8 cellular contexts compared by ENCODE assay signal in the genomic region with DNA sequence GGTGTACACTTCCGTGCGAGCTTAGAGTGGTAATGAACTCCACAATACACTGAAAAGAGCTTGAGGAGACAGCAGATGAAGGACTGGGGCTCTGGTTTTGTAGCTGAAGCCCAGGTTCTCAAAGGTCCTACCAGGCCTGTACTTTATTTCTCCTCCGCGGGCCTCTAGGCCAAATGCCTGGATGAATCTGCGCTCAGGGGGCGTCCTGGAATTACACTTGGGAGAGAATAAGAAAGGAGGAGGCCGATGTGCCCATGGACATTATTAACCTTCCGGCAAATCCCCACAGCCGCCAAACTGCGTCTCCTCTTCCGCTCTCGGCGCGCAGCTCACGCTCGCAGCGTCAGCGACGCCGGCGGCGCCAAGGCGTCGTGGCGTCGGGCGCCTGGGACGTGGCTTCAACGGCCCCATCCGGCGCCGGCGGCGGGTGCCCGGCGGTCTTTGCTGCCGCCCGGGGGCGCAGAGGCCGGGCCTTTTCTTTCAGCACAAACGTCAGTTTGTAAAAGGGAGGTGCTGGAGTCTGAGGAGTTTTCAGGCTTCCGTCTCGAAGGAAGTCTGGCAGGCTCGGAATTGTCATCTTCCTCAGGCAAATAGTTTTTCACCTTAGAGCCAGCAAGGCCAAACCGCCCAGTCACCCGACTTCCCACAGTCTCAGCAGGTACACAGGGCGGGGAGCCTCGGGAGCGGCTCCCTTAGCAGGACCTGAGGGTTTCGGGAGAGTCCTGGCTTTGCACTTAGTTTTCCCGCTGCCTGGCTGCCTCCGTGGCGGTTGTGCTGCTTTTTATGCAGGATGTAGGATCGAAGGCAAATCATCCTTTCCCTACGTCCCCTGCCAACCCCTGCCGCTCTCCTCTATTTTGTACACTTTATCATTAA. TPM values are rescaled to one million over a fixed set of nuclear protein-coding genes. Genes with fewer than 3 reads are reported as not detected.
DNase-seq lines count a peak whose midpoint lies in the region; ATAC-seq, FAIRE-seq and TF ChIP-seq lines count a peak whose summit lies in the region.

A gene (plus strand): TSS at position 401 of the 876 bp plus-strand sequence. CDS start 5,503 bp downstream, outside the sequence.

- POLR2A ChIA-PET in AG04449 (lab: Yijun Ruan, JAX) = interaction anchor here (0.6 to 1.2 kb wide), 4 partner anchors 9 to 68 kb away, joined by 3 to 7 read pairs (median 4); no protein-coding TSS in a partner anchor

- CTCF ChIA-PET in AG04449 (lab: Yijun Ruan, JAX) = interaction anchor here (0.7 to 2.3 kb wide), 7 partner anchors 8 to 563 kb away, joined by 3 to 15 read pairs (median 3); no protein-coding TSS in a partner anchor

- DNase-seq in AG04449 (ENCODE audit: low read depth, low spot score) (peak; percentile 14), NCI-H2171 treated with DMSO at 0.1 percent for 48 hours (lab: John Stamatoyannopoulos, UW) (peak; percentile 71), WERI-Rb-1 (peak; percentile 61), bronchial epithelial cell (ENCODE audit: low read depth) (peak; percentile 77), inferior parietal cortex (ENCODE audit: extremely low spot score) (peak; percentile 87), spleen (peak; percentile 97)

- intact Hi-C loops in spleen (cut with DNase I; ENCODE audit: low total_unique reads) = no loop called here

- H3K27ac ChIP-seq in WERI-Rb-1 (peak within 1 kb of the TSS; percentile 89), spleen (peak within 1 kb of the TSS; percentile 95 to 98 (median 97))

- H3K9me3 ChIP-seq in WERI-Rb-1 (ENCODE audit: severe bottlenecking) (no peaks in the 10 kb centered on the region), spleen (no peaks in the 10 kb centered on the region)

- H3K4me1 ChIP-seq in spleen = peaks cover 0 to 23% (median 15%) of the 10 kb centered on the region in 6 donors

- peak in 2 of 3 donors; percentile 47 to 69 for TF ChIP-seq POLR2A in spleen (IDR thresholded peaks at IDR 0.05)

- TF ChIP-seq CTCF in AG04449 (IDR thresholded peaks at IDR 0.05; ENCODE audit: insufficient read depth, low read length, missing control alignments) = peak; percentile 67
- TF ChIP-seq CTCF in WERI-Rb-1 (IDR thresholded peaks at IDR 0.05; ENCODE audit: low read depth, low read length) = no peak
- peak; percentile 31 for TF ChIP-seq CTCF in bronchial epithelial cell (IDR thresholded peaks at IDR 0.05; ENCODE audit: insufficient read depth, low read length, severe bottlenecking)
- TF ChIP-seq CTCF in spleen (IDR thresholded peaks at IDR 0.05 in 8 of 11, conservative IDR thresholded peaks at IDR 0.05 in 3 of 11) = peak in 9 of 11 experiments; percentile 30 to 77 (median 60)

- H3K27me3 ChIP-seq in WERI-Rb-1 (ENCODE audit: insufficient read depth, low read depth, severe bottlenecking) (no peaks in the 10 kb centered on the region), bronchial epithelial cell (ENCODE audit: control insufficient read depth, insufficient read depth, low read length) (no peaks in the 10 kb centered on the region), spleen (replicated peaks in 1 of 7) (peaks cover 0 to 2% (median 0%) of the 10 kb centered on the region in 7 donors)

- WGBS in spleen, 5 donors = 0 to 1% (median 1%) methylated on average over 26 to 56 of the region's 56 CpGs

- FAIRE-seq in bronchial epithelial cell (lab: Jason Lieb, UNC) = no peak

- peak; percentile 98 for ATAC-seq in GM18868 (IDR thresholded peaks at IDR 0.05; ENCODE audit: unreplicated experiment)
- ATAC-seq in HG03108 (IDR thresholded peaks at IDR 0.05; ENCODE audit: unreplicated experiment) = peak; percentile 97

- H3K36me3 ChIP-seq in WERI-Rb-1 (no peaks in the 10 kb centered on the region), bronchial epithelial cell (ENCODE audit: control insufficient read depth, insufficient read depth, low read length) (no peaks in the 10 kb centered on the region), spleen (no peaks in the 10 kb centered on the region)

- H3K4me3 ChIP-seq in AG04449 (ENCODE audit: low read depth, low read length) (peak within 1 kb of the TSS; percentile 83), WERI-Rb-1 (ENCODE audit: low read depth, low read length) (peak within 1 kb of the TSS; percentile 70), bronchial epithelial cell (ENCODE audit: low read depth, low read length) (peak within 1 kb of the TSS; percentile 47), spleen (peak within 1 kb of the TSS; percentile 51 to 83 (median 66))

RNA-seq across cellular contexts. Expression of the gene that starts here (rescaled TPM):
- total RNA-seq in bronchial epithelial cell (1.8 and 2.4 TPM in 2 replicates), spleen (10 to 100 TPM; 17.5 to 32.6 (median 29.3) TPM)
- polyA plus RNA-seq in spleen = 1 to 10 TPM in 1 of 3 donors, under 1 TPM in 2; 0.70 to 1.2 (median 0.83) TPM

Comparison
In these comparisons a context has a peak if more than half of its experiments do, and no peak if none do; other contexts are left out.
1. Peak in every context shown above with its lines: DNase-seq, ATAC-seq, H3K4me3 ChIP-seq and H3K27ac ChIP-seq.
2. DNase-seq: peak in every context shown above with its lines; median percentile 97 in spleen; 87 in inferior parietal cortex; 77 in bronchial epithelial cell; 71 in NCI-H2171 treated with DMSO at 0.1 percent for 48 hours; 61 in WERI-Rb-1; 14 in AG04449.